17 cellular contexts compared by ENCODE assay signal in the genomic region with DNA sequence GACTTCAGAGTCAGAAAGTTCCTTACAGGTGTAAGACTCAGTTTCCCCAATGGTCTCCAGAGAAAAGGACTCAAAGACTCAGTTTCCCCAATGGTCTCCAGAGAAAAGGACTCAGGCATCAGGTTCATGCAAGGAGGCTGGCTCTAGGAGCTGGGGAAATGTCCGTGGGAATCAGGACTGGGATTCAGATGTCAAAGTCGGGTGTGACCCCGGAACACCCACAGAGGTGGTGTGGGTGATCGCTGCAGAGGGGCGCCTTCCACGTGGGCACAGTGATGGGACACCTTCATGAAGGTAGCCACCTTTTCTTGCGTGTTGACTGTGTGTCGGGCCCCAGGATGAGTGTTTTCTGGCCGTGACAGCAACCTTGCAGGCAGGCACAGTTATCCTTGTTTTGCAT.
DNase-seq lines count a peak whose midpoint lies in the region; ATAC-seq, FAIRE-seq and TF ChIP-seq lines count a peak whose summit lies in the region.
"Had no signal": no experiment of that assay in that cellular context is flagged by ENCODE, and none has a peak within 500 bp of the region (broad histone marks: within the 10 kb centered on the region; RNA-seq: fewer than 3 reads in every experiment).

No MANE protein-coding gene starts in this region.

- no peak for FAIRE-seq in keratinocyte (lab: Jason Lieb, UNC)
- FAIRE-seq: A549, GM12892, HepG2 had no signal

- H3K36me3 ChIP-seq in keratinocyte (ENCODE audit: control insufficient read depth in 2 of 2, extremely low read depth in 1 of 2, insufficient read depth in 2 of 2, low read length in 2 of 2) = no peaks in the 10 kb centered on the region
- H3K36me3 ChIP-seq in suprapubic skin = no peaks in the 10 kb centered on the region
- no peaks in the 10 kb centered on the region for H3K36me3 ChIP-seq in upper lobe of right lung
- H3K36me3 ChIP-seq: BE2C had no signal

- no peak for TF ChIP-seq POLR2A in suprapubic skin (IDR thresholded peaks at IDR 0.05)

- peaks cover 5% of the 10 kb centered on the region for H3K9me3 ChIP-seq in keratinocyte (ENCODE audit: control insufficient read depth, low read depth, low read length)
- H3K9me3 ChIP-seq in suprapubic skin = no peaks in the 10 kb centered on the region
- no peaks in the 10 kb centered on the region for H3K9me3 ChIP-seq in upper lobe of right lung
- H3K9me3 ChIP-seq: A549, BE2C, Caco-2 had no signal

- no peak for TF ChIP-seq EP300 in suprapubic skin (IDR thresholded peaks at IDR 0.05)

- H3K4me1 ChIP-seq in keratinocyte (ENCODE audit: control insufficient read depth, extremely low read depth, insufficient read depth, low read length) = peaks cover 27% of the 10 kb centered on the region
- peaks cover 21% of the 10 kb centered on the region for H3K4me1 ChIP-seq in suprapubic skin
- H3K4me1 ChIP-seq in upper lobe of right lung = no peaks in the 10 kb centered on the region
- H3K4me1 ChIP-seq: A549, BE2C had no signal

- TF ChIP-seq CTCF in GM13976 (IDR thresholded peaks at IDR 0.05; ENCODE audit: borderline replicate concordance, control extremely low read depth, extremely low read depth, insufficient read depth, missing control alignments) (no peak), keratinocyte (optimal IDR thresholded peaks at IDR 0.05 in 1 of 3, IDR thresholded peaks at IDR 0.05 in 1 of 3, conservative IDR thresholded peaks at IDR 0.05 in 1 of 3; ENCODE audit: extremely low read depth in 1 of 3, insufficient read depth in 2 of 3, low read length in 3 of 3) (no peak), suprapubic skin (IDR thresholded peaks at IDR 0.05) (no peak), upper lobe of right lung (IDR thresholded peaks at IDR 0.05) (no peak), chondrocyte (IDR thresholded peaks at IDR 0.05) (no peak)

- peak overlapping the region; percentile 11 for H3K27ac ChIP-seq in keratinocyte (ENCODE audit: control insufficient read depth, insufficient read depth, low read length)
- H3K27ac ChIP-seq in suprapubic skin = peak overlapping the region; percentile 51
- no peak overlapping the region for H3K27ac ChIP-seq in upper lobe of right lung
- H3K27ac ChIP-seq: A549 had no signal

- H3K79me2 ChIP-seq in keratinocyte (ENCODE audit: control insufficient read depth, insufficient read depth, low read length) = no peaks in the 10 kb centered on the region

- H4K20me1 ChIP-seq in keratinocyte (ENCODE audit: control insufficient read depth, extremely low read depth, insufficient read depth, low read length) = no peaks in the 10 kb centered on the region

- peak overlapping the region; percentile 50 for H3K4me2 ChIP-seq in keratinocyte (ENCODE audit: control insufficient read depth, extremely low read depth, insufficient read depth, low read depth, low read length)
- H3K4me2 ChIP-seq: A549 had no signal

- no peak overlapping the region for H3K27ac Mint-ChIP-seq in chondrocyte (ENCODE audit: unreplicated experiment)
- H3K27ac Mint-ChIP-seq: HFFc6 had no signal

- peaks cover 1% of the 10 kb centered on the region for H3K36me3 Mint-ChIP-seq in chondrocyte (ENCODE audit: low read depth)
- H3K36me3 Mint-ChIP-seq: CD8-positive, alpha-beta memory T cell had no signal

- intact Hi-C loops in upper lobe of right lung (cut with DNase I) = no loop called here

- dilution Hi-C loops in keratinocyte (cut with MboI; ENCODE audit: extremely low pct_ligation_motif_present, low sequenced_read_pairs) = no loop called here

- H3K9me3 Mint-ChIP-seq in chondrocyte (ENCODE audit: low read depth) = peaks cover 27% of the 10 kb centered on the region

- peaks cover 6% of the 10 kb centered on the region for H3K27me3 Mint-ChIP-seq in chondrocyte (ENCODE audit: low read depth)

- peak; percentile 4 for DNase-seq in GM13976 (ENCODE audit: low spot score)
- DNase-seq in ecto neural progenitor cell (ENCODE audit: low spot score) = peak; percentile 32
- DNase-seq in keratinocyte (ENCODE audit: low read depth, low spot score) = no peak
- no peak for DNase-seq in suprapubic skin (ENCODE audit: low spot score in 2 of 2)
- no peak for DNase-seq in middle frontal gyrus (ENCODE audit: extremely low spot score, low spot score)
- no peak for DNase-seq in upper lobe of right lung
- DNase-seq in chondrocyte (ENCODE audit: low spot score) = no peak
- DNase-seq: BE2C; Caco-2; CD8-positive, alpha-beta memory T cell; DND-41; GDM1; HCEC 1CT; HFFc6 had no signal

- no peaks in the 10 kb centered on the region for H3K9me1 ChIP-seq in keratinocyte (ENCODE audit: control insufficient read depth, extremely low read depth, insufficient read depth, low read length)

- no peaks in the 10 kb centered on the region for H3K27me3 ChIP-seq in keratinocyte (ENCODE audit: control insufficient read depth, extremely low read depth, insufficient read depth, low read length)
- H3K27me3 ChIP-seq in suprapubic skin = peaks cover 30% of the 10 kb centered on the region
- H3K27me3 ChIP-seq in upper lobe of right lung = peaks cover 26% of the 10 kb centered on the region

- H3K4me3 ChIP-seq in keratinocyte (ENCODE audit: control insufficient read depth in 2 of 3, extremely low read depth in 1 of 3, insufficient read depth in 2 of 3, low read depth in 1 of 3, low read length in 3 of 3) (no peak overlapping the region), suprapubic skin (no peak overlapping the region), upper lobe of right lung (no peak overlapping the region)
- H3K4me3 ChIP-seq: A549 had no signal

- no peaks in the 10 kb centered on the region for H3K4me1 Mint-ChIP-seq in chondrocyte (ENCODE audit: low read depth)

- no peak for ATAC-seq in upper lobe of right lung
- ATAC-seq: A549 had no signal

- WGBS in suprapubic skin = 72% methylated on average over 9 of the region's 9 CpGs

- H2AFZ ChIP-seq in keratinocyte (ENCODE audit: control insufficient read depth, low read length) = no peak overlapping the region

- in situ Hi-C loops in GM13976 (cut with MboI; ENCODE audit: low sequenced_read_pairs, unreplicated experiment) = no loop called here

- H3K4me3 Mint-ChIP-seq in chondrocyte (ENCODE audit: unreplicated experiment) = no peak overlapping the region
- H3K4me3 Mint-ChIP-seq: CD8-positive, alpha-beta memory T cell; HFFc6 had no signal

- H3K9ac ChIP-seq in keratinocyte (ENCODE audit: control insufficient read depth, extremely low read depth, insufficient read depth, low read length) = no peak overlapping the region

Comparison
In these comparisons a context has a peak if more than half of its experiments do, and no peak if none do; other contexts are left out.
1. DNase-seq: peak in GM13976 (single experiment) and ecto neural progenitor cell (single experiment); none in keratinocyte (single experiment), suprapubic skin (0 of 2), middle frontal gyrus (single experiment), upper lobe of right lung (single experiment) and chondrocyte (single experiment).